ENCODE assay signal across 16 cellular contexts in the genomic region with DNA sequence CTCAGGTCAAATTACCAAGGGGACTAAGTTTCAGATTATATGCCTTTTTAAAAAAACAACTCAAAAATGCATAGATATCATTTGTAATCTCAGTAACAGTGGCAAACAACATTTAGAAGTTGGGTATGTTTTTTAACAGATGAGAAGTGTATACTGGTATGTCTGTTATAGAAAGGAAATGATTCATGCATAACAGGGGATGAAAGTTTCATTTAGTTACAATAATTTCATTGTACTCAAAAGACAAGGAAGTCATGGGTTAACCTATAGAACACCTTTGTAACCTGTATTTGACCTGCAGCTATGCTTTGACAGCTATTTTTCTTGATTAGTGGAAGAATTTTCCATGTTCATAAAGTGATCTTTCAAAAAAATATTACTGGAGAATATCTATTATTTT. TPM values are rescaled to one million over a fixed set of nuclear protein-coding genes. Genes with fewer than 3 reads are reported as not detected.
DNase-seq lines count a peak whose midpoint lies in the region; ATAC-seq lines count a peak whose summit lies in the region.
"Had no signal": no experiment of that assay in that cellular context is flagged by ENCODE, and none has a peak within 500 bp of the region (broad histone marks: within the 10 kb centered on the region; RNA-seq: fewer than 3 reads in every experiment).

No MANE protein-coding gene starts in this region.

- peaks cover 64% of the 10 kb centered on the region for H3K36me3 Mint-ChIP-seq in T-helper 1 cell treated with Interleukin-12 subunit alpha and Interleukin-12 subunit beta and Interleukin-4 antibody, amounts not matched to agents 30 μg/mL and 1 μg/mL, for 36 hours (ENCODE audit: low read depth)

- H3K79me2 ChIP-seq in ACC112 (ENCODE audit: control insufficient read depth, insufficient read depth, low read length, unreplicated experiment): peaks cover 33% of the 10 kb centered on the region

- H3K9me3 Mint-ChIP-seq in T-helper 1 cell treated with Interleukin-12 subunit alpha and Interleukin-12 subunit beta and Interleukin-4 antibody, amounts not matched to agents 30 μg/mL and 1 μg/mL, for 36 hours: peaks cover 28% of the 10 kb centered on the region
- H3K9me3 Mint-ChIP-seq: GM23338 had no signal

- peak overlapping the region; percentile 22; the same call in 1 of the 2 replicates for H3K4me3 ChIP-seq in ACC112 (ENCODE audit: low read depth, low read length)
- H3K4me3 ChIP-seq: gastrocnemius medialis, GM23338 had no signal

- H3K36me3 ChIP-seq in ACC112 (ENCODE audit: insufficient read depth, low read length): peaks cover 20% of the 10 kb centered on the region
- H3K36me3 ChIP-seq: gastrocnemius medialis had no signal

- peaks cover 58% of the 10 kb centered on the region for H3K4me1 Mint-ChIP-seq in T-helper 1 cell treated with Interleukin-12 subunit alpha and Interleukin-12 subunit beta and Interleukin-4 antibody, amounts not matched to agents 30 μg/mL and 1 μg/mL, for 36 hours (ENCODE audit: low read depth)

- no peaks in the 10 kb centered on the region for H3K27me3 Mint-ChIP-seq in T-helper 1 cell treated with Interleukin-12 subunit alpha and Interleukin-12 subunit beta and Interleukin-4 antibody, amounts not matched to agents 30 μg/mL and 1 μg/mL, for 36 hours (ENCODE audit: low read depth)
- H3K27me3 Mint-ChIP-seq: dendritic cell treated with granulocyte-macrophage colony-stimulating factor and Interleukin-4, amounts not matched to agents 40 ng/mL and 50 ng/mL, for 4 days had no signal

- H3K27ac ChIP-seq in ACC112 (ENCODE audit: low read depth, low read length): peak overlapping the region; percentile 60
- H3K27ac ChIP-seq: C4-2B, gastrocnemius medialis had no signal

- peak overlapping the region; percentile 54 for H3K4me3 Mint-ChIP-seq in T-helper 1 cell treated with Interleukin-12 subunit alpha and Interleukin-12 subunit beta and Interleukin-4 antibody, amounts not matched to agents 30 μg/mL and 1 μg/mL, for 36 hours
- H3K4me3 Mint-ChIP-seq: dendritic cell treated with granulocyte-macrophage colony-stimulating factor and Interleukin-4, amounts not matched to agents 40 ng/mL and 50 ng/mL, for 4 days; GM23338 had no signal

- H3K27ac Mint-ChIP-seq in T-helper 1 cell treated with Interleukin-12 subunit alpha and Interleukin-12 subunit beta and Interleukin-4 antibody, amounts not matched to agents 30 μg/mL and 1 μg/mL, for 36 hours: peak overlapping the region; percentile 90
- H3K27ac Mint-ChIP-seq: dendritic cell treated with granulocyte-macrophage colony-stimulating factor and Interleukin-4, amounts not matched to agents 40 ng/mL and 50 ng/mL, for 4 days; GM23338 had no signal

- peaks cover 37% of the 10 kb centered on the region for H3K4me1 ChIP-seq in ACC112 (ENCODE audit: control insufficient read depth, insufficient read depth, low read length, unreplicated experiment)

- ATAC-seq in esophagus mucosa (peak; percentile 87), GM19455 (IDR thresholded peaks at IDR 0.05; ENCODE audit: unreplicated experiment) (no peak), GM19463 (IDR thresholded peaks at IDR 0.05; ENCODE audit: unreplicated experiment) (no peak), HG02798 (IDR thresholded peaks at IDR 0.05; ENCODE audit: poor library complexity, unreplicated experiment) (no peak)
- ATAC-seq: gastrocnemius medialis, GM23338 had no signal

- H3K27me3 ChIP-seq in ACC112 (ENCODE audit: insufficient read depth, low read length): no peaks in the 10 kb centered on the region
- H3K27me3 ChIP-seq: gastrocnemius medialis had no signal

- DNase-seq in HCEC 1CT (peak; percentile 55), NCI-H2107 treated with DMSO at 0.1 percent for 48 hours (lab: John Stamatoyannopoulos, UW; ENCODE audit: unreplicated experiment) (no peak)
- DNase-seq: activated gamma-delta T cell; gastrocnemius medialis; KG1; NCI-H2107; stimulated activated CD8-positive, alpha-beta memory T cell treated with anti-CD3 and anti-CD28 coated beads, Interleukin-4, amount 100 ng/mL, for 48 hours had no signal

- H2AFZ ChIP-seq in ACC112 (ENCODE audit: low read length, unreplicated experiment): no peak overlapping the region
- H2AFZ ChIP-seq: GM23338 had no signal

RNA-seq across cellular contexts. Expression of gene FAM133B, which starts 35.4 kb away (rescaled TPM):
- total RNA-seq in esophagus mucosa: 11.8 TPM
